In genomic region chr7:127186686-127187085, GRCh38 we compare ENCODE assay signal across 27 cellular contexts.
"Had no signal": no experiment of that assay in that cellular context is flagged by ENCODE, and none has a peak within 500 bp of the region (broad histone marks: within the 10 kb centered on the region; RNA-seq: fewer than 3 reads in every experiment).

No MANE protein-coding gene starts in this region.

- H3K4me3 ChIP-seq: coronary artery, dorsolateral prefrontal cortex, esophagus squamous epithelium, gastrocnemius medialis, heart right ventricle, left lung, lower lobe of right lung, mucosa of descending colon had no signal

- H3K36me3 ChIP-seq: esophagus squamous epithelium, gastrocnemius medialis, heart right ventricle, left lung, lower lobe of right lung had no signal

- H3K27me3 ChIP-seq: dorsolateral prefrontal cortex, esophagus squamous epithelium, gastrocnemius medialis, heart right ventricle, left lung had no signal

- H3K9me3 ChIP-seq: esophagus squamous epithelium, gastrocnemius medialis, lower lobe of right lung, mucosa of descending colon had no signal

- H3K27ac ChIP-seq: coronary artery, dorsolateral prefrontal cortex, epithelial cell of prostate, esophagus squamous epithelium, gastrocnemius medialis, heart right ventricle, left lung, lower lobe of right lung had no signal

- H3K4me1 ChIP-seq: esophagus squamous epithelium, gastrocnemius medialis, left lung, lower lobe of right lung had no signal

- DNase-seq: dermis blood vessel endothelial cell; dorsolateral prefrontal cortex; effector CD4-positive, alpha-beta T cell; effector memory CD4-positive, alpha-beta T cell; erythroblast; esophagus squamous epithelium; foreskin fibroblast; foreskin melanocyte; gastrocnemius medialis; glutamatergic neuron; head of caudate nucleus; heart right ventricle; hippocampal formation; left cardiac atrium; left lung; left ventricle myocardium superior; lower lobe of right lung; mesenchymal stem cell; mucosa of descending colon; naive B cell; naive thymus-derived CD8-positive, alpha-beta T cell had no signal

- ATAC-seq: esophagus mucosa, gastrocnemius medialis, heart right ventricle, left cardiac atrium, left lung, left ventricle myocardium superior, lower lobe of right lung, mucosa of descending colon had no signal

- FAIRE-seq: endothelial cell of umbilical vein, islet of Langerhans, keratinocyte had no signal
